Comparison of ENCODE assay signal across 9 cellular contexts in the genomic region with DNA sequence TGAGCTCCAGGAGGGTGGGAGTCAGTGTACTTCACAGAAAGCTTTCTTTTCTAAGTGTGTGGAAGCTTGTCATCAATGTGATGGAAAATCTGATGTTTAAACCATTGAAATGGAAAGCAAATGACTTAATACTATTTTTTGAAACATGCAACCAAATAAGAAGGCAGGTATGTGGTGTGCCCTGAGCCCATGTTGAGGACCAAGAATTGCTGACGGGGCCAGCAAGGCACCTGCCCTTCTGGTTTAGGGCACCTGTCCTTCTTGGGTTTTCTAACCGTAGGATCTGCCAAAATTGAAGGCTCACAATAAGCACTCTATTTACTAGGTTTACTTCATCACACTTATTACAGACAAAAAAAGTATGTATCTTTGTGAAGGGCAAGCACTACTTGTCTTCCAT.
"Had no signal": no experiment of that assay in that cellular context is flagged by ENCODE, and none has a peak within 500 bp of the region (broad histone marks: within the 10 kb centered on the region; RNA-seq: fewer than 3 reads in every experiment).

No MANE protein-coding gene starts in this region.

- H3K9ac ChIP-seq: GM23248 had no signal

- H3K4me3 ChIP-seq: GM23248, HAP-1 had no signal

- H2AFZ ChIP-seq: GM23248 had no signal

- H3K9me3 ChIP-seq: HAP-1 had no signal

- H3K4me1 ChIP-seq: HAP-1 had no signal

- H3K36me3 ChIP-seq: HAP-1 had no signal

- ATAC-seq: HCT116, HepG2 had no signal

- DNase-seq: GM23248, GOT3, H7, HFFc6, KBM-7 had no signal

- H3K27ac ChIP-seq: GM23248, HL-60 had no signal
